32 cellular contexts compared by ENCODE assay signal in genomic region chr7:19133891-19134290, GRCh38. TPM values are rescaled to one million over a fixed set of nuclear protein-coding genes. Genes with fewer than 3 reads are reported as not detected.
DNase-seq lines count a peak whose midpoint lies in the region; ATAC-seq, FAIRE-seq and TF ChIP-seq lines count a peak whose summit lies in the region.
"Had no signal": no experiment of that assay in that cellular context is flagged by ENCODE, and none has a peak within 500 bp of the region (broad histone marks: within the 10 kb centered on the region; RNA-seq: fewer than 3 reads in every experiment).

No MANE protein-coding gene starts in this region.

- no peak for TF ChIP-seq POLR2A in H54 (IDR thresholded peaks at IDR 0.05; ENCODE audit: low read depth, low read length)

- H3K4me1 ChIP-seq in adipocyte (ENCODE audit: control insufficient read depth, insufficient read depth, low read length) (peaks cover 6% of the 10 kb centered on the region), Karpas-422 (ENCODE audit: low read length) (no peaks in the 10 kb centered on the region)
- H3K4me1 ChIP-seq: BLaER1 treated with 17β-estradiol and CSF1 and Interleukin-3, amounts not matched to agents 10 nM and 100 nM had no signal

- no peak for ATAC-seq in GM21576 (IDR thresholded peaks at IDR 0.05; ENCODE audit: unreplicated experiment)
- ATAC-seq: GM12878, HCT116, PC-3 had no signal

- H3K9ac ChIP-seq in adipocyte (ENCODE audit: low read length) (no peak overlapping the region), Karpas-422 (ENCODE audit: low read length) (no peak overlapping the region)
- H3K9ac ChIP-seq: BLaER1 treated with 17β-estradiol and CSF1 and Interleukin-3, amounts not matched to agents 10 nM and 100 nM had no signal

- no peak overlapping the region for H3K4me2 ChIP-seq in Karpas-422 (ENCODE audit: low read depth, low read length, poor library complexity, severe bottlenecking)
- H3K4me2 ChIP-seq: BLaER1 treated with 17β-estradiol and CSF1 and Interleukin-3, amounts not matched to agents 10 nM and 100 nM had no signal

- H2AFZ ChIP-seq in Karpas-422 (ENCODE audit: low read length): no peak overlapping the region

- no peaks in the 10 kb centered on the region for H3K79me2 ChIP-seq in Karpas-422 (ENCODE audit: low read length)

- no peak overlapping the region for H3K27ac ChIP-seq in Karpas-422 (ENCODE audit: low read length)
- H3K27ac ChIP-seq: BLaER1 treated with 17β-estradiol and CSF1 and Interleukin-3, amounts not matched to agents 10 nM and 100 nM had no signal

- peak overlapping the region; percentile 23 for H3K4me3 ChIP-seq in adipocyte (ENCODE audit: low read length)
- H3K4me3 ChIP-seq in fibroblast of mammary gland (ENCODE audit: control insufficient read depth, low read depth, low read length): no peak overlapping the region
- no peak overlapping the region for H3K4me3 ChIP-seq in Karpas-422 (ENCODE audit: low read length)
- H3K4me3 ChIP-seq: BLaER1 treated with 17β-estradiol and CSF1 and Interleukin-3, amounts not matched to agents 10 nM and 100 nM; GM12878 had no signal

- H3K27me3 ChIP-seq in adipocyte (replicated peaks; ENCODE audit: control insufficient read depth, insufficient read depth, low read length): no peaks in the 10 kb centered on the region
- no peaks in the 10 kb centered on the region for H3K27me3 ChIP-seq in Karpas-422 (ENCODE audit: low read length)
- H3K27me3 ChIP-seq: BLaER1 treated with 17β-estradiol and CSF1 and Interleukin-3, amounts not matched to agents 10 nM and 100 nM had no signal

- H3K36me3 ChIP-seq in adipocyte (ENCODE audit: control insufficient read depth, insufficient read depth, low read length, severe bottlenecking) (no peaks in the 10 kb centered on the region), Karpas-422 (ENCODE audit: insufficient read depth, low read length) (no peaks in the 10 kb centered on the region)
- H3K36me3 ChIP-seq: BLaER1 treated with 17β-estradiol and CSF1 and Interleukin-3, amounts not matched to agents 10 nM and 100 nM had no signal

- TF ChIP-seq CTCF in fibroblast of mammary gland (conservative IDR thresholded peaks at IDR 0.05; ENCODE audit: control insufficient read depth, insufficient read depth, low read depth, low read length): no peak

- no peaks in the 10 kb centered on the region; the same call in 1 of the 2 replicates for H3K9me2 ChIP-seq in Karpas-422 (replicated peaks; ENCODE audit: insufficient read depth, low read length)

- H3K9me3 ChIP-seq in adipocyte (ENCODE audit: control insufficient read depth, low read length) (no peaks in the 10 kb centered on the region), Karpas-422 (ENCODE audit: low read length) (no peaks in the 10 kb centered on the region)
- H3K9me3 ChIP-seq: BLaER1 treated with 17β-estradiol and CSF1 and Interleukin-3, amounts not matched to agents 10 nM and 100 nM had no signal

- peak; percentile 82 for FAIRE-seq in H54 (lab: Jason Lieb, UNC)
- FAIRE-seq: A204.1, D721Med, GM12878 had no signal

- H4K20me1 ChIP-seq in Karpas-422 (ENCODE audit: insufficient read depth, low read depth, low read length): no peaks in the 10 kb centered on the region
- H4K20me1 ChIP-seq: BLaER1 treated with 17β-estradiol and CSF1 and Interleukin-3, amounts not matched to agents 10 nM and 100 nM had no signal

- DNase-seq in H54 (ENCODE audit: insufficient read length, low spot score) (no peak), adipocyte (ENCODE audit: low read depth) (peak; percentile 31), fibroblast of mammary gland (ENCODE audit: low read depth) (peak; percentile 44), iris pigment epithelial cell (ENCODE audit: low read depth) (peak; percentile 72), NCI-H1105 treated with DMSO at 0.1 percent for 48 hours (lab: John Stamatoyannopoulos, UW) (no peak), SK-N-DZ (ENCODE audit: low spot score) (no peak), Karpas-422 (no peak)
- DNase-seq: AML-193; CD4-positive, alpha-beta T cell; DMS53; GOT3; Kasumi-1; MV-4-11; NCI-H1105; NCI-H146; NCI-H1930; NCI-H446; NCI-H524 treated with DMSO at 0.1 percent for 48 hours; NCI-H82; NK-92 treated with Interleukin-12 subunit alpha and Interleukin-12 subunit beta, amount 100 ng/mL, for 24 hours; PC-3 had no signal

RNA-seq across cellular contexts. Expression of gene FERD3L, which starts 11.3 kb away (rescaled TPM):
- not detected in 2 replicates for polyA plus RNA-seq in SK-N-DZ (2014; cell fraction: cytosol; rRNA removed)
- not detected in 2 replicates for polyA plus RNA-seq in SK-N-DZ (2014; cell fraction: nucleus; rRNA removed)
- not detected in 2 replicates for total RNA-seq in Karpas-422 (2014; rRNA removed; shearing (Covaris generic); ENCODE audit: low replicate concordance)
- total RNA-seq: CD4-positive, alpha-beta T cell; Daoy; G401; GM12878; HT-29; MCF 10A; PC-3 had no signal
- polyA plus RNA-seq: AG04450, GM12878 had no signal

RNA-seq across cellular contexts. Expression of gene TWIST1, which starts 16.5 kb away (rescaled TPM):
- polyA plus RNA-seq in SK-N-DZ (2014; cell fraction: cytosol; rRNA removed): 129 and 138 TPM in 2 replicates
- polyA plus RNA-seq in SK-N-DZ (2014; cell fraction: nucleus; rRNA removed): 102 and 142 TPM in 2 replicates
- total RNA-seq in Karpas-422 (2014; rRNA removed; shearing (Covaris generic); ENCODE audit: low replicate concordance): not detected in 2 replicates
- total RNA-seq: CD4-positive, alpha-beta T cell; GM12878; HT-29 had no signal
- polyA plus RNA-seq: GM12878 had no signal

Comparison
In these comparisons a context has a peak if more than half of its experiments do, and no peak if none do; other contexts are left out.
1. DNase-seq: peak in adipocyte (single experiment), fibroblast of mammary gland (single experiment) and iris pigment epithelial cell (single experiment); none in H54 (single experiment), NCI-H1105 treated with DMSO at 0.1 percent for 48 hours (single experiment), SK-N-DZ (single experiment) and Karpas-422 (single experiment).